ENCODE assay signal across 8 cellular contexts in the genomic region with DNA sequence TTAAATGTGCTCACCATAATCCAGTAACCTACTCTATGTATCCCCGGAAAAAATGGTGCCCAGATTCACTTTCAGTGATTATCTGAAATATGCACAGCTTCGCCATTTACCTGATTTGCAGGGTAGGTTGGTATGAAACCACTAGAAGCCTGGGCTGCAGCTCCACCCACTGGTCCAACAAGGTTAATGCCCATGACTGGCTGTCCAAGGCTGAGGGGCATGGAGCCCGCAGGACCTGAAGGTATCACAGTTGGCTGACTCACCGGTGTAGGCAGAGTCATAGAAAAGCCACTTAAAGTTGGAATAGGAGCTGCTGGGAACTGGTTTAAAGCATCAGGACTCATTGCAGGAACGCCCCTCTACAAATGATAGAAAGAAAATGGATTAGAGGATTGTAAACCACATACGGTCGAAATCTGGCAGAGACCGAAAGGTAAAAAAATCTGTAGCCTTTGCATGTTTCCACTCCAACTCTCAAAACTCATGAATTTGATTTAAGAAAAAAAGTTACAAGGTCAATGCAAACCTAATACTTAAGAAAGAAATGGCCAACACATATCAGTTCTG. TPM values are rescaled to one million over a fixed set of nuclear protein-coding genes. Genes with fewer than 3 reads are reported as not detected.
DNase-seq lines count a peak whose midpoint lies in the region; ATAC-seq and TF ChIP-seq lines count a peak whose summit lies in the region.

No MANE protein-coding gene starts in this region.

- H3K4me1 ChIP-seq in DND-41 (ENCODE audit: insufficient read depth, low read length) (no peaks in the 10 kb centered on the region), lung (ENCODE audit: control insufficient read depth in 2 of 2, insufficient read depth in 2 of 2, low read length in 2 of 2) (no peaks in the 10 kb centered on the region), vagina (no peaks in the 10 kb centered on the region)

- no peak for TF ChIP-seq POLR2A in vagina (IDR thresholded peaks at IDR 0.05)

- TF ChIP-seq CTCF in DND-41 (IDR thresholded peaks at IDR 0.05; ENCODE audit: borderline replicate concordance, extremely low read depth, low read length, poor library complexity, severe bottlenecking), result peak; percentile 56
- peak; percentile 70 for TF ChIP-seq CTCF in choroid plexus epithelial cell (conservative IDR thresholded peaks at IDR 0.05; ENCODE audit: low read depth, low read length)
- no peak for TF ChIP-seq CTCF in lung (IDR thresholded peaks at IDR 0.05; ENCODE audit: control extremely low read depth, extremely low read depth)
- TF ChIP-seq CTCF in coronary artery (IDR thresholded peaks at IDR 0.05), result no peak
- no peak for TF ChIP-seq CTCF in vagina (IDR thresholded peaks at IDR 0.05)

- DNase-seq in DND-41 (peak; percentile 21), HUDEP-2 (lab: John Stamatoyannopoulos, UW; ENCODE audit: unreplicated experiment in 76 of 76) (peak in 49 of 76 experiments; percentile 2 to 69 (median 23)), choroid plexus epithelial cell (ENCODE audit: low read depth) (peak; percentile 62), lung (ENCODE audit: low spot score) (peak; percentile 39), coronary artery (ENCODE audit: low spot score) (no peak), vagina (ENCODE audit: extremely low spot score in 2 of 2) (no peak)

- H3K9me3 ChIP-seq in DND-41 (ENCODE audit: insufficient read depth, low read length, severe bottlenecking) (no peaks in the 10 kb centered on the region), lung (ENCODE audit: control insufficient read depth in 2 of 2, insufficient read depth in 1 of 2, low read length in 1 of 2) (peaks cover 0 to 4% of the 10 kb centered on the region in 2 donors), vagina (no peaks in the 10 kb centered on the region)

- H3K4me2 ChIP-seq in DND-41 (ENCODE audit: insufficient read depth, low read length), result no peak overlapping the region

- no peaks in the 10 kb centered on the region for H4K20me1 ChIP-seq in DND-41 (ENCODE audit: insufficient read depth, low read length)

- ATAC-seq in DND-41 (ENCODE audit: insufficient read depth, low read depth), result peak; percentile 45; the same call in 1 of the 3 replicates
- peak; percentile 100 for ATAC-seq in SK-N-SH treated with all-trans-retinoic acid at 6 μM for 48 hours
- no peak for ATAC-seq in lung (ENCODE audit: insufficient read depth, low FRiP score)
- no peak for ATAC-seq in HG03045 (IDR thresholded peaks at IDR 0.05; ENCODE audit: unreplicated experiment)

- 92 to 96% methylated on average over 8 of the region's 8 CpGs for WGBS in lung, 2 donors

- intact Hi-C loops in vagina (cut with DNase I), result no loop called here

- H2AFZ ChIP-seq in DND-41 (ENCODE audit: low read depth, low read length), result no peak overlapping the region

- no peak overlapping the region for H3K9ac ChIP-seq in DND-41 (ENCODE audit: low read depth, low read length)

- no peak overlapping the region for H3K4me3 ChIP-seq in DND-41 (ENCODE audit: low read depth in 1 of 2, low read length in 2 of 2)
- no peak overlapping the region for H3K4me3 ChIP-seq in choroid plexus epithelial cell (ENCODE audit: low read depth, low read length)
- no peak overlapping the region for H3K4me3 ChIP-seq in lung
- H3K4me3 ChIP-seq in coronary artery, result no peak overlapping the region
- no peak overlapping the region for H3K4me3 ChIP-seq in vagina

- H3K27me3 ChIP-seq in DND-41 (ENCODE audit: insufficient read depth, low read length, poor library complexity) (no peaks in the 10 kb centered on the region), lung (ENCODE audit: control insufficient read depth, insufficient read depth) (no peaks in the 10 kb centered on the region), vagina (no peaks in the 10 kb centered on the region)

- peaks cover 85% of the 10 kb centered on the region for H3K36me3 ChIP-seq in DND-41 (ENCODE audit: insufficient read depth, low read length)
- H3K36me3 ChIP-seq in lung (ENCODE audit: control insufficient read depth in 2 of 2, insufficient read depth in 2 of 2, low read length in 2 of 2), result peaks cover 13 to 31% of the 10 kb centered on the region in 2 donors
- peaks cover 0 to 58% of the 10 kb centered on the region in 2 donors for H3K36me3 ChIP-seq in vagina

- no peaks in the 10 kb centered on the region for H3K79me2 ChIP-seq in DND-41 (ENCODE audit: insufficient read depth, low read length)

- H3K27ac ChIP-seq in DND-41 (ENCODE audit: low read length) (no peak overlapping the region), lung (ENCODE audit: low read depth in 1 of 2, low read length in 1 of 2) (no peak overlapping the region), coronary artery (no peak overlapping the region), vagina (no peak overlapping the region)

TF ChIP-seq in SK-N-SH treated with all-trans-retinoic acid at 6 μM for 48 hours, 23 proteins besides CTCF, POLR2A, EP300 and RAD21:
- TF ChIP-seq ESRRG (CRISPR knock-in tag; IDR thresholded peaks at IDR 0.05), result no peak
- no peak for TF ChIP-seq TOX (CRISPR knock-in tag; IDR thresholded peaks at IDR 0.05; ENCODE audit: borderline replicate concordance)
- TF ChIP-seq RARB (CRISPR knock-in tag; IDR thresholded peaks at IDR 0.05), result no peak
- TF ChIP-seq ZFP3 (CRISPR knock-in tag; IDR thresholded peaks at IDR 0.05), result no peak
- TF ChIP-seq CSDC2 (CRISPR knock-in tag; IDR thresholded peaks at IDR 0.05), result no peak
- no peak for TF ChIP-seq ARNTL (CRISPR knock-in tag; IDR thresholded peaks at IDR 0.05; ENCODE audit: borderline replicate concordance, low read depth)
- no peak for TF ChIP-seq ZNF70 (CRISPR knock-in tag; IDR thresholded peaks at IDR 0.05)
- TF ChIP-seq TCF4 (CRISPR knock-in tag; IDR thresholded peaks at IDR 0.05; ENCODE audit: borderline replicate concordance), result no peak
- TF ChIP-seq SNAI2 (CRISPR knock-in tag; IDR thresholded peaks at IDR 0.05), result no peak
- TF ChIP-seq, protein P1, sequence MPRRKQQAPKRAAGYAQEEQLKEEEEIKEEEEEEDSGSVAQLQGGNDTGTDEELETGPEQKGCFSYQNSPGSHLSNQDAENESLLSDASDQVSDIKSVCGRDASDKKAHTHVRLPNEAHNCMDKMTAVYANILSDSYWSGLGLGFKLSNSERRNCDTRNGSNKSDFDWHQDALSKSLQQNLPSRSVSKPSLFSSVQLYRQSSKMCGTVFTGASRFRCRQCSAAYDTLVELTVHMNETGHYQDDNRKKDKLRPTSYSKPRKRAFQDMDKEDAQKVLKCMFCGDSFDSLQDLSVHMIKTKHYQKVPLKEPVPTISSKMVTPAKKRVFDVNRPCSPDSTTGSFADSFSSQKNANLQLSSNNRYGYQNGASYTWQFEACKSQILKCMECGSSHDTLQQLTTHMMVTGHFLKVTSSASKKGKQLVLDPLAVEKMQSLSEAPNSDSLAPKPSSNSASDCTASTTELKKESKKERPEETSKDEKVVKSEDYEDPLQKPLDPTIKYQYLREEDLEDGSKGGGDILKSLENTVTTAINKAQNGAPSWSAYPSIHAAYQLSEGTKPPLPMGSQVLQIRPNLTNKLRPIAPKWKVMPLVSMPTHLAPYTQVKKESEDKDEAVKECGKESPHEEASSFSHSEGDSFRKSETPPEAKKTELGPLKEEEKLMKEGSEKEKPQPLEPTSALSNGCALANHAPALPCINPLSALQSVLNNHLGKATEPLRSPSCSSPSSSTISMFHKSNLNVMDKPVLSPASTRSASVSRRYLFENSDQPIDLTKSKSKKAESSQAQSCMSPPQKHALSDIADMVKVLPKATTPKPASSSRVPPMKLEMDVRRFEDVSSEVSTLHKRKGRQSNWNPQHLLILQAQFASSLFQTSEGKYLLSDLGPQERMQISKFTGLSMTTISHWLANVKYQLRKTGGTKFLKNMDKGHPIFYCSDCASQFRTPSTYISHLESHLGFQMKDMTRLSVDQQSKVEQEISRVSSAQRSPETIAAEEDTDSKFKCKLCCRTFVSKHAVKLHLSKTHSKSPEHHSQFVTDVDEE (CRISPR knock-in tag; IDR thresholded peaks at IDR 0.05), result no peak

RNA-seq across cellular contexts. Expression of a gene that starts 38.6 kb away (rescaled TPM):
- total RNA-seq in lung, result 10 to 100 TPM; 33.7 to 67.4 TPM
- 10 to 100 TPM in 1 of 2 donors, 1 to 10 TPM in 1; 5.9 to 11.0 TPM for polyA plus RNA-seq in lung
- 42.2 TPM for total RNA-seq in vagina

Comparison
In these comparisons a context has a peak if more than half of its experiments do, and no peak if none do; other contexts are left out.
1. ATAC-seq: peak in DND-41 (single experiment) and SK-N-SH treated with all-trans-retinoic acid at 6 μM for 48 hours (single experiment); none in lung (single experiment) and HG03045 (single experiment).
2. DNase-seq: peak in DND-41 (single experiment), HUDEP-2 (49 of 76), choroid plexus epithelial cell (single experiment) and lung (single experiment); none in coronary artery (single experiment) and vagina (0 of 2).
3. CTCF ChIP-seq: peak in DND-41 (single experiment) and choroid plexus epithelial cell (single experiment); none in lung (single experiment), coronary artery (single experiment) and vagina (0 of 3).